17 cellular contexts compared by ENCODE assay signal in genomic region chr12:104681012-104681690, GRCh38.
A peak's percentile ranks its signal among the peaks of the same experiment; 100 is the strongest.
DNase-seq lines count a peak whose midpoint lies in the region; ATAC-seq, FAIRE-seq and TF ChIP-seq lines count a peak whose summit lies in the region.
"Had no signal": no experiment of that assay in that cellular context is flagged by ENCODE, and none has a peak within 500 bp of the region (broad histone marks: within the 10 kb centered on the region; RNA-seq: fewer than 3 reads in every experiment).

No MANE protein-coding gene starts in this region.

- POLR2A ChIA-PET in activated CD8-positive, alpha-beta T cell treated with anti-CD3 and anti-CD28 coated beads for 36 hours (lab: Charles Lee), result interaction anchor here (0.8 to 2.1 kb wide), 2 partner anchors 10 to 18 kb away, joined by 3 to 6 read pairs; no protein-coding TSS in a partner anchor

- H3K4me1 Mint-ChIP-seq in activated CD8-positive, alpha-beta T cell treated with anti-CD3 and anti-CD28 coated beads for 36 hours (ENCODE audit: low read depth), result peaks cover 65% of the 10 kb centered on the region
- H3K4me1 Mint-ChIP-seq in natural killer cell treated with Interleukin-12 subunit alpha and Interleukin-12 subunit beta and Interleukin-15 and Interleukin-18, amount 100 ng/mL, for 72 hours (ENCODE audit: low read depth in 2 of 2), result peaks cover 79 to 95% of the 10 kb centered on the region in 2 donors

- H3K4me3 Mint-ChIP-seq in activated CD8-positive, alpha-beta T cell treated with anti-CD3 and anti-CD28 coated beads for 36 hours, result peak overlapping the region; percentile 38
- H3K4me3 Mint-ChIP-seq in natural killer cell treated with Interleukin-12 subunit alpha and Interleukin-12 subunit beta and Interleukin-15 and Interleukin-18, amount 100 ng/mL, for 72 hours, result peak overlapping the region; percentile 67
- H3K4me3 Mint-ChIP-seq: neural crest cell had no signal

- no peaks in the 10 kb centered on the region for H3K27me3 Mint-ChIP-seq in activated CD8-positive, alpha-beta T cell treated with anti-CD3 and anti-CD28 coated beads for 36 hours
- no peaks in the 10 kb centered on the region for H3K27me3 Mint-ChIP-seq in natural killer cell treated with Interleukin-12 subunit alpha and Interleukin-12 subunit beta and Interleukin-15 and Interleukin-18, amount 100 ng/mL, for 72 hours

- ATAC-seq in activated CD4-positive, CD25-positive, alpha-beta regulatory T cell treated with anti-CD3 and anti-CD28 coated beads, Interleukin-2, amount 50 U/mL, for 24 hours, result peak; percentile 71 to 82
- peak; percentile 22 for ATAC-seq in activated CD8-positive, alpha-beta T cell treated with anti-CD3 and anti-CD28 coated beads for 36 hours
- no peak for ATAC-seq in natural killer cell treated with Interleukin-12 subunit alpha and Interleukin-12 subunit beta and Interleukin-15 and Interleukin-18, amount 100 ng/mL, for 72 hours

- peak overlapping the region; percentile 74 for H3K27ac Mint-ChIP-seq in activated CD8-positive, alpha-beta T cell treated with anti-CD3 and anti-CD28 coated beads for 36 hours
- H3K27ac Mint-ChIP-seq in natural killer cell treated with Interleukin-12 subunit alpha and Interleukin-12 subunit beta and Interleukin-15 and Interleukin-18, amount 100 ng/mL, for 72 hours, result peak overlapping the region; percentile 93 to 96

- no peak for TF ChIP-seq POLR2A in GM12892 (IDR thresholded peaks at IDR 0.05; ENCODE audit: low read depth, low read length)

- intact Hi-C loops in activated CD8-positive, alpha-beta T cell treated with anti-CD3 and anti-CD28 coated beads for 36 hours (cut with micrococcal nuclease), result loop anchor here (5.0 kb wide), 2 partner anchors 41 to 371 kb away; no protein-coding TSS in a partner anchor

- no peak for TF ChIP-seq CTCF in activated CD8-positive, alpha-beta T cell treated with anti-CD3 and anti-CD28 coated beads for 36 hours (IDR thresholded peaks at IDR 0.05)

- H3K36me3 Mint-ChIP-seq in activated CD8-positive, alpha-beta T cell treated with anti-CD3 and anti-CD28 coated beads for 36 hours (ENCODE audit: low read depth), result peaks cover under 1% of the 10 kb centered on the region
- peaks cover 19% of the 10 kb centered on the region for H3K36me3 Mint-ChIP-seq in natural killer cell treated with Interleukin-12 subunit alpha and Interleukin-12 subunit beta and Interleukin-15 and Interleukin-18, amount 100 ng/mL, for 72 hours

- CTCF ChIA-PET in activated CD8-positive, alpha-beta T cell treated with anti-CD3 and anti-CD28 coated beads for 36 hours (lab: Charles Lee), result interaction anchor here (0.7 to 1.4 kb wide), 4 partner anchors 8 to 40 kb away, joined by 3 read pairs; no protein-coding TSS in a partner anchor

- DNase-seq in activated CD4-positive, CD25-positive, alpha-beta regulatory T cell treated with anti-CD3 and anti-CD28 coated beads, Interleukin-2, amount 50 U/mL, for 72 hours, result no peak
- no peak for DNase-seq in GM12892 (ENCODE audit: insufficient read length)
- no peak for DNase-seq in activated CD8-positive, alpha-beta T cell treated with anti-CD3 and anti-CD28 coated beads for 36 hours
- no peak for DNase-seq in natural killer cell treated with Interleukin-12 subunit alpha and Interleukin-12 subunit beta and Interleukin-15 and Interleukin-18, amount 100 ng/mL, for 72 hours (ENCODE audit: low spot score)
- DNase-seq in NOMO-1 (lab: John Stamatoyannopoulos, UW; ENCODE audit: unreplicated experiment in 2 of 2), result no peak
- DNase-seq in NCI-H2081 treated with DMSO at 0.1 percent for 48 hours (lab: John Stamatoyannopoulos, UW), result no peak
- DNase-seq in NCI-H774 (lab: John Stamatoyannopoulos, UW), result no peak
- DNase-seq: DMS79, foreskin melanocyte, left cardiac atrium, MM.1S, NCI-H187, NCI-H446, SW 1271 had no signal

- peak; percentile 5 for FAIRE-seq in GM12892 (lab: Jason Lieb, UNC)
- FAIRE-seq: A204.1 had no signal

- peaks cover 1% of the 10 kb centered on the region for H3K9me3 Mint-ChIP-seq in activated CD8-positive, alpha-beta T cell treated with anti-CD3 and anti-CD28 coated beads for 36 hours
- H3K9me3 Mint-ChIP-seq in natural killer cell treated with Interleukin-12 subunit alpha and Interleukin-12 subunit beta and Interleukin-15 and Interleukin-18, amount 100 ng/mL, for 72 hours, result peaks cover 6% of the 10 kb centered on the region
- H3K9me3 Mint-ChIP-seq: neural crest cell had no signal

Comparison
In these comparisons a context has a peak if more than half of its experiments do, and no peak if none do; other contexts are left out.
1. ATAC-seq: peak in activated CD4-positive, CD25-positive, alpha-beta regulatory T cell treated with anti-CD3 and anti-CD28 coated beads, Interleukin-2, amount 50 U/mL, for 24 hours (2 of 2) and activated CD8-positive, alpha-beta T cell treated with anti-CD3 and anti-CD28 coated beads for 36 hours (single experiment); none in natural killer cell treated with Interleukin-12 subunit alpha and Interleukin-12 subunit beta and Interleukin-15 and Interleukin-18, amount 100 ng/mL, for 72 hours (0 of 2).